2 cellular contexts compared by ENCODE assay signal in genomic region chr16:85390511-85391174, GRCh38.
TF ChIP-seq lines count a peak whose summit lies in the region.

No MANE protein-coding gene starts in this region.

TF ChIP-seq in K562, 482 proteins besides CTCF, POLR2A, EP300 and RAD21 (continued from another document and continues in another):
- TF ChIP-seq SFPQ (IDR thresholded peaks at IDR 0.05; ENCODE audit: low read depth, low read length) (no peak), GTF2F1 (IDR thresholded peaks at IDR 0.05; ENCODE audit: low read depth, low read length) (no peak), BRD9 (IDR thresholded peaks at IDR 0.05; ENCODE audit: low read depth, partially characterized antibody) (no peak), TEAD2 (tag; IDR thresholded peaks at IDR 0.05) (no peak), HMBOX1 (IDR thresholded peaks at IDR 0.05) (no peak), POLR3G (IDR thresholded peaks at IDR 0.05; ENCODE audit: extremely low read depth, insufficient read length, insufficient replicate concordance) (no peak), HDAC6 (IDR thresholded peaks at IDR 0.05; ENCODE audit: low read depth, low read length) (no peak), TARDBP (IDR thresholded peaks at IDR 0.05) (no peak), BACH1 (tag; IDR thresholded peaks at IDR 0.05) (no peak), MEIS2 (IDR thresholded peaks at IDR 0.05; ENCODE audit: partially characterized antibody) (peak; percentile 88), KDM2B (CRISPR knock-in tag; IDR thresholded peaks at IDR 0.05) (no peak), ZNF561 (CRISPR knock-in tag; conservative IDR thresholded peaks at IDR 0.05) (no peak), RAD51 (IDR thresholded peaks at IDR 0.05; ENCODE audit: borderline replicate concordance, low read depth) (no peak), TEAD1 (CRISPR knock-in tag; IDR thresholded peaks at IDR 0.05) (no peak), ZNF184 (CRISPR knock-in tag; IDR thresholded peaks at IDR 0.05) (no peak), ZNF3 (CRISPR knock-in tag; IDR thresholded peaks at IDR 0.05) (no peak), PHTF2 (CRISPR knock-in tag; IDR thresholded peaks at IDR 0.05) (no peak), SRSF1 (IDR thresholded peaks at IDR 0.05; ENCODE audit: low read depth, low read length) (no peak), ZSCAN32 (CRISPR knock-in tag; IDR thresholded peaks at IDR 0.05) (no peak), STAT6 (CRISPR knock-in tag; IDR thresholded peaks at IDR 0.05) (no peak), ZFP1 (CRISPR knock-in tag; IDR thresholded peaks at IDR 0.05) (no peak), ARHGAP35 (IDR thresholded peaks at IDR 0.05; ENCODE audit: partially characterized antibody) (no peak), ELK3 (CRISPR knock-in tag; IDR thresholded peaks at IDR 0.05) (no peak), ESRRA (IDR thresholded peaks at IDR 0.05; ENCODE audit: borderline replicate concordance, low read depth) (no peak), ZNF449 (CRISPR knock-in tag; IDR thresholded peaks at IDR 0.05) (no peak), HOXB6 (CRISPR knock-in tag; IDR thresholded peaks at IDR 0.05; ENCODE audit: borderline replicate concordance) (no peak), ZNF707 (CRISPR knock-in tag; conservative IDR thresholded peaks at IDR 0.05) (no peak)

TF ChIP-seq in HepG2, 621 proteins besides CTCF, POLR2A, EP300 and RAD21 (continued from another document and continues in another):
- TF ChIP-seq ZNF687 (CRISPR knock-in tag; IDR thresholded peaks at IDR 0.05) (peak; percentile 54), TFDP2 (CRISPR knock-in tag; IDR thresholded peaks at IDR 0.05) (no peak; the same call in 1 of the 2 replicates), HNF4A (CRISPR knock-in tag; IDR thresholded peaks at IDR 0.05) (peak; percentile 39; the same call in 1 of the 2 replicates), MNT (IDR thresholded peaks at IDR 0.05) (no peak), ATAD3A (CRISPR knock-in tag; IDR thresholded peaks at IDR 0.05) (no peak), NFE2 (CRISPR knock-in tag; IDR thresholded peaks at IDR 0.05) (no peak), MEIS2 (CRISPR knock-in tag; IDR thresholded peaks at IDR 0.05) (peak; percentile 66; the same call in 1 of the 2 replicates), KLF12 (CRISPR knock-in tag; IDR thresholded peaks at IDR 0.05; ENCODE audit: borderline replicate concordance) (no peak), RXRB (CRISPR knock-in tag; IDR thresholded peaks at IDR 0.05; ENCODE audit: borderline replicate concordance) (peak; percentile 54), ZNF782 (CRISPR knock-in tag; IDR thresholded peaks at IDR 0.05; ENCODE audit: borderline replicate concordance) (no peak), RXRA (CRISPR knock-in tag; IDR thresholded peaks at IDR 0.05) (peak; percentile 76; the same call in 1 of the 2 replicates), SUZ12 (IDR thresholded peaks at IDR 0.05; ENCODE audit: low read depth, low read length) (no peak; the same call in 1 of the 2 replicates), BCL6 (CRISPR knock-in tag; IDR thresholded peaks at IDR 0.05) (peak; percentile 27; the same call in 1 of the 2 replicates), ZNF761 (CRISPR knock-in tag; conservative IDR thresholded peaks at IDR 0.05) (no peak), KDM1A (CRISPR knock-in tag; IDR thresholded peaks at IDR 0.05) (no peak), DMAP1 (CRISPR knock-in tag; IDR thresholded peaks at IDR 0.05) (no peak), IRX3 (CRISPR knock-in tag; IDR thresholded peaks at IDR 0.05; ENCODE audit: borderline replicate concordance, low read depth) (no peak), ZNF331 (CRISPR knock-in tag; IDR thresholded peaks at IDR 0.05) (no peak), CENPT (CRISPR knock-in tag; IDR thresholded peaks at IDR 0.05; ENCODE audit: low read depth) (no peak), ZBTB37 (CRISPR knock-in tag; IDR thresholded peaks at IDR 0.05) (no peak), ZNF75D (CRISPR knock-in tag; IDR thresholded peaks at IDR 0.05; ENCODE audit: borderline replicate concordance) (no peak), ZNF101 (CRISPR knock-in tag; IDR thresholded peaks at IDR 0.05; ENCODE audit: borderline replicate concordance, low read depth) (no peak), TBX3 (IDR thresholded peaks at IDR 0.05; ENCODE audit: borderline replicate concordance) (no peak), GLMP (CRISPR knock-in tag; IDR thresholded peaks at IDR 0.05; ENCODE audit: borderline replicate concordance) (no peak), ZBTB21 (CRISPR knock-in tag; IDR thresholded peaks at IDR 0.05) (peak; percentile 94), SRSF4 (IDR thresholded peaks at IDR 0.05; ENCODE audit: low read depth, low read length, poor library complexity, severe bottlenecking) (no peak), ZNF672 (CRISPR knock-in tag; IDR thresholded peaks at IDR 0.05) (no peak), KDM2A (CRISPR knock-in tag; IDR thresholded peaks at IDR 0.05; ENCODE audit: borderline replicate concordance, low read depth) (0 out of 2 replicates have a peak, but pooled peaks have one; percentile 36), NR2F6 (IDR thresholded peaks at IDR 0.05) (no peak), NR2F6 (CRISPR knock-in tag; IDR thresholded peaks at IDR 0.05) (peak; percentile 39; the same call in 1 of the 2 replicates), ZNF512B (CRISPR knock-in tag; IDR thresholded peaks at IDR 0.05; ENCODE audit: borderline replicate concordance) (no peak), SSRP1 (CRISPR knock-in tag; IDR thresholded peaks at IDR 0.05) (no peak), SMC3 (IDR thresholded peaks at IDR 0.05; ENCODE audit: low read length) (no peak), ASH2L (IDR thresholded peaks at IDR 0.05; ENCODE audit: insufficient read length, low read depth, low read length) (no peak), XRCC5 (optimal IDR thresholded peaks at IDR 0.05; ENCODE audit: low read length) (no peak), ZNF44 (CRISPR knock-in tag; IDR thresholded peaks at IDR 0.05) (no peak), ZNF740 (CRISPR knock-in tag; IDR thresholded peaks at IDR 0.05) (0 out of 2 replicates have a peak, but pooled peaks have one; percentile 52), ZNF772 (CRISPR knock-in tag; IDR thresholded peaks at IDR 0.05) (no peak), HNF4G (IDR thresholded peaks at IDR 0.05; ENCODE audit: borderline replicate concordance, low read depth, low read length) (peak; percentile 45; the same call in 1 of the 2 replicates), HNF4G (CRISPR knock-in tag; IDR thresholded peaks at IDR 0.05; ENCODE audit: borderline replicate concordance, low read depth) (no peak), SAP130 (CRISPR knock-in tag; IDR thresholded peaks at IDR 0.05; ENCODE audit: low read depth) (peak; percentile 88), CHCHD3 (CRISPR knock-in tag; IDR thresholded peaks at IDR 0.05) (0 out of 2 replicates have a peak, but pooled peaks have one; percentile 56), ZNF607 (CRISPR knock-in tag; IDR thresholded peaks at IDR 0.05; ENCODE audit: borderline replicate concordance) (no peak), ESRRA (CRISPR knock-in tag; IDR thresholded peaks at IDR 0.05; ENCODE audit: low read depth) (no peak), GATAD2A (CRISPR knock-in tag; IDR thresholded peaks at IDR 0.05) (peak; percentile 77), RARA (CRISPR knock-in tag; IDR thresholded peaks at IDR 0.05) (peak; percentile 68), ZSCAN9 (CRISPR knock-in tag; IDR thresholded peaks at IDR 0.05; ENCODE audit: borderline replicate concordance) (no peak)
